1 cellular context compared by ENCODE assay signal in the genomic region with DNA sequence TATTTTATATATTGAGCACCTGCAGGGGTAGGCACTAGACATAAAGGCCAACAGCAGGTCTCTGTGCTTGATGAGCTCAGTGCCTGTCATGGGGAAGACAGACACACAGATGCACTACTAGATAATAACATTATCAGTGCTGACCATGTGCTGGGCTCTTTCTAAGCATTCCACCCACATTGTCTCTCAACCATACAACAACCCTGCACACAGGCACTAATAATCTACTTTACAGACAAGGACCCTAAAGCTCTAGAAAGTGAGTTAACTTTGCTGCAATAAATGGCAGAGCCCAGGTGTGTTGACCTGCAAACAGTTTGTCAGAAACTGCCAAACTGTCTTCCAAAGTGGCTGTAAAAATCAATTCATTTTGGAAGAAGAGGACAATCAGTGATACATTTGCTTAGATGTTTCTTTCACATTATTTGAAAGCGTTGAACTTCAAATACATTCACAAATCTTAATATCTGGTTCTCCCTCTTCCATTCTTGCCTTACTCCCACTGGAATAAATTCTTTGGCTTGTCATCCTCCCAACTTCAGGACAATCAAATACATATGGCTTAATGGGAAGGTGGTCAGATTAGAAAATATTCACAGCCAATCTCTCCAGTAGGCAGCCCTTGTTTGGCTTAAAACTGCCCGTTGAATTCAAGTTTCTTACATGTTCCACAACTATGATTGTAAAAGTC.
A peak's percentile ranks its signal among the peaks of the same experiment; 100 is the strongest.
TF ChIP-seq lines count a peak whose summit lies in the region.

No MANE protein-coding gene starts in this region.

TF ChIP-seq in K562, 482 proteins besides CTCF, POLR2A, EP300 and RAD21 (continued from another document and continues in another):
- TF ChIP-seq, protein P1, sequence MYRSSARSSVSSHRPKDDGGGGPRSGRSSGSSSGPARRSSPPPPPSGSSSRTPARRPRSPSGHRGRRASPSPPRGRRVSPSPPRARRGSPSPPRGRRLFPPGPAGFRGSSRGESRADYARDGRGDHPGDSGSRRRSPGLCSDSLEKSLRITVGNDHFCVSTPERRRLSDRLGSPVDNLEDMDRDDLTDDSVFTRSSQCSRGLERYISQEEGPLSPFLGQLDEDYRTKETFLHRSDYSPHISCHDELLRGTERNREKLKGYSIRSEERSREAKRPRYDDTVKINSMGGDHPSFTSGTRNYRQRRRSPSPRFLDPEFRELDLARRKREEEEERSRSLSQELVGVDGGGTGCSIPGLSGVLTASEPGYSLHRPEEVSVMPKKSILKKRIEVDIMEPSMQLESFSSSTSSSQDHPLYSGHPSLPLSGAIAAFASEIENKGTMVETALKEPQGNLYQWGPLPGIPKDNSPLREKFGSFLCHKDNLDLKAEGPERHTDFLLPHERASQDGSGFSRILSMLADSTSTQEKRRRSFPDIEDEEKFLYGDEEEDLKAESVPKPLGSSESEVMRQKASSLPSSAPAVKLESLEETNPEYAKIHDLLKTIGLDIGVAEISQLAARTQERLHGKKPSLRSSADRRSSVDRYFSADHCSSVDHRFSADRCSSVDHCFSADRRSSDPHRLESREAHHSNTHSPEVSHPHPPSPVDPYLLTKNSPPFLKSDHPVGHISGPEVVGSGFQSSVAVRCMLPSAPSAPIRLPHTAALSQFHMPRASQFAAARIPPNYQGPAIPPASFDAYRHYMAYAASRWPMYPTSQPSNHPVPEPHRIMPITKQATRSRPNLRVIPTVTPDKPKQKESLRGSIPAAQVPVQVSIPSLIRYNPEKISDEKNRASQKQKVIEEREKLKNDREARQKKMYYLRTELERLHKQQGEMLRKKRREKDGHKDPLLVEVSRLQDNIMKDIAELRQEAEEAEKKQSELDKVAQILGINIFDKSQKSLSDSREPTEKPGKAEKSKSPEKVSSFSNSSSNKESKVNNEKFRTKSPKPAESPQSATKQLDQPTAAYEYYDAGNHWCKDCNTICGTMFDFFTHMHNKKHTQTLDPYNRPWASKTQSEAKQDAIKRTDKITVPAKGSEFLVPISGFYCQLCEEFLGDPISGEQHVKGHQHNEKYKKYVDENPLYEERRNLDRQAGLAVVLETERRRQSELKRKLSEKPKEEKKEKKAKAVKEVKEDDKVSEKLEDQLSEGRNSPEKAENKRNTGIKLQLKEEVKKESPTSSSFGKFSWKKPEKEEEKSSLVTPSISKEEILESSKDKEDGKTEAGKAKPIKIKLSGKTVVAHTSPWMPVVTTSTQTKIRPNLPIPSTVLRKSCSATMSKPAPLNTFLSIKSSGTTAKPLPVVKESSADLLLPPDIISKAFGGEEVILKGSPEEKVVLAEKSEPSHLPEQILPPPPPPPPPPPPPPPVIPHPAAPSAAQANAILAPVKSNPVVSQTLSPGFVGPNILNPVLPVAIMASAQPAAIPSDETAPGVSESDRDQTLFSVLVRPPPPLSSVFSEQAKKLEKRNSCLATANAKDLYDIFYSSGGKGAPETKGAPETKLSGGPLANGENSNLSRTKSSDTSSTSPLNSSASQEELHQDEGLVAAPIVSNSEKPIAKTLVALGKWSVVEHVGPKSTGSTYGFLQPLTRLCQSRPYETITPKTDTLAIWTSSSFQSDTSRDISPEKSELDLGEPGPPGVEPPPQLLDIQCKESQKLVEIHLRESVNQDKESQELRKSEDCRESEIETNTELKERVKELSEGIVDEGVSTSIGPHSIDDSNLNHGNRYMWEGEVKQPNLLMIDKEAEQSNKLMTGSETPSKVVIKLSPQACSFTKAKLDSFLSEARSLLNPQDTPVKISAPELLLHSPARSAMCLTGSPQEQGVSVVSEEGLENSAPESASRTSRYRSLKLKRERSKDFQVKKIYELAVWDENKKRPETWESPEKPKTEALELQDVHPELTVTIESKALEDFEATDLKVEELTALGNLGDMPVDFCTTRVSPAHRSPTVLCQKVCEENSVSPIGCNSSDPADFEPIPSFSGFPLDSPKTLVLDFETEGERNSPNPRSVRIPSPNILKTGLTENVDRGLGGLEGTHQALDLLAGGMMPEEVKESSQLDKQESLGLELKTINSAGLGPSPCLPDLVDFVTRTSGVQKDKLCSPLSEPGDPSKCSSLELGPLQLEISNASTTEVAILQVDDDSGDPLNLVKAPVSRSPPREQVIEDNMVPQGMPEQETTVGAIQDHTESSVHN (IDR thresholded peaks at IDR 0.05; ENCODE audit: borderline replicate concordance in 1 of 2, low read depth in 1 of 2), result 0 out of 4 replicates have a peak, but pooled peaks have one; percentile 19 to 92
- TF ChIP-seq CXXC5 (CRISPR knock-in tag; IDR thresholded peaks at IDR 0.05), result peak; percentile 61
- TF ChIP-seq PHF8 (IDR thresholded peaks at IDR 0.05; ENCODE audit: borderline replicate concordance, low read length), result no peak
- no peak for TF ChIP-seq ZNF165 (CRISPR knock-in tag; IDR thresholded peaks at IDR 0.05; ENCODE audit: borderline replicate concordance)
- TF ChIP-seq ZNF668 (CRISPR knock-in tag; IDR thresholded peaks at IDR 0.05), result no peak
- no peak for TF ChIP-seq ZNF778 (CRISPR knock-in tag; IDR thresholded peaks at IDR 0.05)
- TF ChIP-seq GTF2A2 (tag; IDR thresholded peaks at IDR 0.05), result no peak
- TF ChIP-seq HNRNPK (IDR thresholded peaks at IDR 0.05; ENCODE audit: low read depth, low read length, poor library complexity, severe bottlenecking), result no peak
- TF ChIP-seq, protein P2, sequence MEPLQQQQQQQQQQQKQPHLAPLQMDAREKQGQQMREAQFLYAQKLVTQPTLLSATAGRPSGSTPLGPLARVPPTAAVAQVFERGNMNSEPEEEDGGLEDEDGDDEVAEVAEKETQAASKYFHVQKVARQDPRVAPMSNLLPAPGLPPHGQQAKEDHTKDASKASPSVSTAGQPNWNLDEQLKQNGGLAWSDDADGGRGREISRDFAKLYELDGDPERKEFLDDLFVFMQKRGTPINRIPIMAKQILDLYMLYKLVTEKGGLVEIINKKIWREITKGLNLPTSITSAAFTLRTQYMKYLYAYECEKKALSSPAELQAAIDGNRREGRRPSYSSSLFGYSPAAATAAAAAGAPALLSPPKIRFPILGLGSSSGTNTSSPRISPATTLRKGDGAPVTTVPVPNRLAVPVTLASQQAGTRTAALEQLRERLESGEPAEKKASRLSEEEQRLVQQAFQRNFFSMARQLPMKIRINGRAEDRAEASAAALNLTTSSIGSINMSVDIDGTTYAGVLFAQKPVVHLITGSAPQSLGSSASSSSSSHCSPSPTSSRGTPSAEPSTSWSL (CRISPR knock-in tag; IDR thresholded peaks at IDR 0.05; ENCODE audit: borderline replicate concordance), result no peak
- peak; percentile 72 for TF ChIP-seq NEUROD1 (IDR thresholded peaks at IDR 0.05; ENCODE audit: borderline replicate concordance, low read depth, low read length, partially characterized antibody)
- TF ChIP-seq, protein P3, sequence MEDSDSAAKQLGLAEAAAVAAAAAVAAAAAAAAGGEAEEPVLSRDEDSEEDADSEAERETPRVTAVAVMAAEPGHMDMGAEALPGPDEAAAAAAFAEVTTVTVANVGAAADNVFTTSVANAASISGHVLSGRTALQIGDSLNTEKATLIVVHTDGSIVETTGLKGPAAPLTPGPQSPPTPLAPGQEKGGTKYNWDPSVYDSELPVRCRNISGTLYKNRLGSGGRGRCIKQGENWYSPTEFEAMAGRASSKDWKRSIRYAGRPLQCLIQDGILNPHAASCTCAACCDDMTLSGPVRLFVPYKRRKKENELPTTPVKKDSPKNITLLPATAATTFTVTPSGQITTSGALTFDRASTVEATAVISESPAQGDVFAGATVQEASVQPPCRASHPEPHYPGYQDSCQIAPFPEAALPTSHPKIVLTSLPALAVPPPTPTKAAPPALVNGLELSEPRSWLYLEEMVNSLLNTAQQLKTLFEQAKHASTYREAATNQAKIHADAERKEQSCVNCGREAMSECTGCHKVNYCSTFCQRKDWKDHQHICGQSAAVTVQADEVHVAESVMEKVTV (CRISPR knock-in tag; IDR thresholded peaks at IDR 0.05), result no peak
- TF ChIP-seq, protein P4, sequence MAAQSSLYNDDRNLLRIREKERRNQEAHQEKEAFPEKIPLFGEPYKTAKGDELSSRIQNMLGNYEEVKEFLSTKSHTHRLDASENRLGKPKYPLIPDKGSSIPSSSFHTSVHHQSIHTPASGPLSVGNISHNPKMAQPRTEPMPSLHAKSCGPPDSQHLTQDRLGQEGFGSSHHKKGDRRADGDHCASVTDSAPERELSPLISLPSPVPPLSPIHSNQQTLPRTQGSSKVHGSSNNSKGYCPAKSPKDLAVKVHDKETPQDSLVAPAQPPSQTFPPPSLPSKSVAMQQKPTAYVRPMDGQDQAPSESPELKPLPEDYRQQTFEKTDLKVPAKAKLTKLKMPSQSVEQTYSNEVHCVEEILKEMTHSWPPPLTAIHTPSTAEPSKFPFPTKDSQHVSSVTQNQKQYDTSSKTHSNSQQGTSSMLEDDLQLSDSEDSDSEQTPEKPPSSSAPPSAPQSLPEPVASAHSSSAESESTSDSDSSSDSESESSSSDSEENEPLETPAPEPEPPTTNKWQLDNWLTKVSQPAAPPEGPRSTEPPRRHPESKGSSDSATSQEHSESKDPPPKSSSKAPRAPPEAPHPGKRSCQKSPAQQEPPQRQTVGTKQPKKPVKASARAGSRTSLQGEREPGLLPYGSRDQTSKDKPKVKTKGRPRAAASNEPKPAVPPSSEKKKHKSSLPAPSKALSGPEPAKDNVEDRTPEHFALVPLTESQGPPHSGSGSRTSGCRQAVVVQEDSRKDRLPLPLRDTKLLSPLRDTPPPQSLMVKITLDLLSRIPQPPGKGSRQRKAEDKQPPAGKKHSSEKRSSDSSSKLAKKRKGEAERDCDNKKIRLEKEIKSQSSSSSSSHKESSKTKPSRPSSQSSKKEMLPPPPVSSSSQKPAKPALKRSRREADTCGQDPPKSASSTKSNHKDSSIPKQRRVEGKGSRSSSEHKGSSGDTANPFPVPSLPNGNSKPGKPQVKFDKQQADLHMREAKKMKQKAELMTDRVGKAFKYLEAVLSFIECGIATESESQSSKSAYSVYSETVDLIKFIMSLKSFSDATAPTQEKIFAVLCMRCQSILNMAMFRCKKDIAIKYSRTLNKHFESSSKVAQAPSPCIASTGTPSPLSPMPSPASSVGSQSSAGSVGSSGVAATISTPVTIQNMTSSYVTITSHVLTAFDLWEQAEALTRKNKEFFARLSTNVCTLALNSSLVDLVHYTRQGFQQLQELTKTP (IDR thresholded peaks at IDR 0.05; ENCODE audit: low read depth in 1 of 2, partially characterized antibody in 2 of 2), result peak; percentile 60 to 84
- TF ChIP-seq, protein P5, sequence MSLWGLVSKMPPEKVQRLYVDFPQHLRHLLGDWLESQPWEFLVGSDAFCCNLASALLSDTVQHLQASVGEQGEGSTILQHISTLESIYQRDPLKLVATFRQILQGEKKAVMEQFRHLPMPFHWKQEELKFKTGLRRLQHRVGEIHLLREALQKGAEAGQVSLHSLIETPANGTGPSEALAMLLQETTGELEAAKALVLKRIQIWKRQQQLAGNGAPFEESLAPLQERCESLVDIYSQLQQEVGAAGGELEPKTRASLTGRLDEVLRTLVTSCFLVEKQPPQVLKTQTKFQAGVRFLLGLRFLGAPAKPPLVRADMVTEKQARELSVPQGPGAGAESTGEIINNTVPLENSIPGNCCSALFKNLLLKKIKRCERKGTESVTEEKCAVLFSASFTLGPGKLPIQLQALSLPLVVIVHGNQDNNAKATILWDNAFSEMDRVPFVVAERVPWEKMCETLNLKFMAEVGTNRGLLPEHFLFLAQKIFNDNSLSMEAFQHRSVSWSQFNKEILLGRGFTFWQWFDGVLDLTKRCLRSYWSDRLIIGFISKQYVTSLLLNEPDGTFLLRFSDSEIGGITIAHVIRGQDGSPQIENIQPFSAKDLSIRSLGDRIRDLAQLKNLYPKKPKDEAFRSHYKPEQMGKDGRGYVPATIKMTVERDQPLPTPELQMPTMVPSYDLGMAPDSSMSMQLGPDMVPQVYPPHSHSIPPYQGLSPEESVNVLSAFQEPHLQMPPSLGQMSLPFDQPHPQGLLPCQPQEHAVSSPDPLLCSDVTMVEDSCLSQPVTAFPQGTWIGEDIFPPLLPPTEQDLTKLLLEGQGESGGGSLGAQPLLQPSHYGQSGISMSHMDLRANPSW (CRISPR knock-in tag; IDR thresholded peaks at IDR 0.05), result no peak; the same call in 1 of the 2 replicates
- peak; percentile 52 for TF ChIP-seq FOS (IDR thresholded peaks at IDR 0.05; ENCODE audit: extremely low read depth, insufficient read length)
- no peak for TF ChIP-seq RHOXF2B (CRISPR knock-in tag; conservative IDR thresholded peaks at IDR 0.05)
- TF ChIP-seq BRD4 (IDR thresholded peaks at IDR 0.05), result no peak
- TF ChIP-seq ZNF445 (CRISPR knock-in tag; IDR thresholded peaks at IDR 0.05; ENCODE audit: low read depth), result no peak
- peak; percentile 86 for TF ChIP-seq BHLHE40 (IDR thresholded peaks at IDR 0.05; ENCODE audit: low read length)
- TF ChIP-seq, protein P6, sequence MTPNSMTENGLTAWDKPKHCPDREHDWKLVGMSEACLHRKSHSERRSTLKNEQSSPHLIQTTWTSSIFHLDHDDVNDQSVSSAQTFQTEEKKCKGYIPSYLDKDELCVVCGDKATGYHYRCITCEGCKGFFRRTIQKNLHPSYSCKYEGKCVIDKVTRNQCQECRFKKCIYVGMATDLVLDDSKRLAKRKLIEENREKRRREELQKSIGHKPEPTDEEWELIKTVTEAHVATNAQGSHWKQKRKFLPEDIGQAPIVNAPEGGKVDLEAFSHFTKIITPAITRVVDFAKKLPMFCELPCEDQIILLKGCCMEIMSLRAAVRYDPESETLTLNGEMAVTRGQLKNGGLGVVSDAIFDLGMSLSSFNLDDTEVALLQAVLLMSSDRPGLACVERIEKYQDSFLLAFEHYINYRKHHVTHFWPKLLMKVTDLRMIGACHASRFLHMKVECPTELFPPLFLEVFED (CRISPR knock-in tag; conservative IDR thresholded peaks at IDR 0.05), result no peak
- peak in 1 of 2 experiments; percentile 84; a peak in 2 of 4 replicates for TF ChIP-seq HDAC1 (IDR thresholded peaks at IDR 0.05)
- TF ChIP-seq, protein P7, sequence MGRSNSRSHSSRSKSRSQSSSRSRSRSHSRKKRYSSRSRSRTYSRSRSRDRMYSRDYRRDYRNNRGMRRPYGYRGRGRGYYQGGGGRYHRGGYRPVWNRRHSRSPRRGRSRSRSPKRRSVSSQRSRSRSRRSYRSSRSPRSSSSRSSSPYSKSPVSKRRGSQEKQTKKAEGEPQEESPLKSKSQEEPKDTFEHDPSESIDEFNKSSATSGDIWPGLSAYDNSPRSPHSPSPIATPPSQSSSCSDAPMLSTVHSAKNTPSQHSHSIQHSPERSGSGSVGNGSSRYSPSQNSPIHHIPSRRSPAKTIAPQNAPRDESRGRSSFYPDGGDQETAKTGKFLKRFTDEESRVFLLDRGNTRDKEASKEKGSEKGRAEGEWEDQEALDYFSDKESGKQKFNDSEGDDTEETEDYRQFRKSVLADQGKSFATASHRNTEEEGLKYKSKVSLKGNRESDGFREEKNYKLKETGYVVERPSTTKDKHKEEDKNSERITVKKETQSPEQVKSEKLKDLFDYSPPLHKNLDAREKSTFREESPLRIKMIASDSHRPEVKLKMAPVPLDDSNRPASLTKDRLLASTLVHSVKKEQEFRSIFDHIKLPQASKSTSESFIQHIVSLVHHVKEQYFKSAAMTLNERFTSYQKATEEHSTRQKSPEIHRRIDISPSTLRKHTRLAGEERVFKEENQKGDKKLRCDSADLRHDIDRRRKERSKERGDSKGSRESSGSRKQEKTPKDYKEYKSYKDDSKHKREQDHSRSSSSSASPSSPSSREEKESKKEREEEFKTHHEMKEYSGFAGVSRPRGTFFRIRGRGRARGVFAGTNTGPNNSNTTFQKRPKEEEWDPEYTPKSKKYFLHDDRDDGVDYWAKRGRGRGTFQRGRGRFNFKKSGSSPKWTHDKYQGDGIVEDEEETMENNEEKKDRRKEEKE (IDR thresholded peaks at IDR 0.05; ENCODE audit: borderline replicate concordance in 1 of 2, control insufficient read depth in 1 of 2, low read depth in 2 of 2, low read length in 1 of 2), result 0 out of 4 replicates have a peak, but pooled peaks of 1 of the 2 experiments have one; percentile 47
- TF ChIP-seq TCF7L2 (IDR thresholded peaks at IDR 0.05; ENCODE audit: low read depth, low read length), result no peak
- TF ChIP-seq ZNF24 (IDR thresholded peaks at IDR 0.05), result peak; percentile 30; the same call in 1 of the 2 replicates
